In genomic region chr2:31065356-31065755, GRCh38 we compare ENCODE assay signal across 25 cellular contexts.
DNase-seq lines count a peak whose midpoint lies in the region; ATAC-seq, FAIRE-seq and TF ChIP-seq lines count a peak whose summit lies in the region.
"Had no signal": no experiment of that assay in that cellular context is flagged by ENCODE, and none has a peak within 500 bp of the region (broad histone marks: within the 10 kb centered on the region; RNA-seq: fewer than 3 reads in every experiment).

No MANE protein-coding gene starts in this region.

- no peak overlapping the region for H3K4me3 Mint-ChIP-seq in activated naive CD8-positive, alpha-beta T cell treated with anti-CD3 and anti-CD28 coated beads for 36 hours
- H3K4me3 Mint-ChIP-seq: CD14-positive monocyte; CD4-positive, alpha-beta memory T cell; CD4-positive, CD25-positive, alpha-beta regulatory T cell; CD8-positive, alpha-beta memory T cell had no signal

- intact Hi-C loops in kidney (cut with DNase I): no loop called here

- peaks cover 8 to 12% of the 10 kb centered on the region in 2 donors for H3K4me1 ChIP-seq in kidney (ENCODE audit: control insufficient read depth in 1 of 2, insufficient read depth in 1 of 2, low read depth in 1 of 2, low read length in 2 of 2)
- H3K4me1 ChIP-seq: BE2C had no signal

- no peaks in the 10 kb centered on the region for H3K27me3 Mint-ChIP-seq in activated naive CD8-positive, alpha-beta T cell treated with anti-CD3 and anti-CD28 coated beads for 36 hours
- H3K27me3 Mint-ChIP-seq: CD4-positive, CD25-positive, alpha-beta regulatory T cell had no signal

- H3K36me3 ChIP-seq in kidney (ENCODE audit: control insufficient read depth in 1 of 2, insufficient read depth in 2 of 2, low read length in 2 of 2): no peaks in the 10 kb centered on the region
- H3K36me3 ChIP-seq: BE2C had no signal

- H3K36me3 Mint-ChIP-seq in activated naive CD8-positive, alpha-beta T cell treated with anti-CD3 and anti-CD28 coated beads for 36 hours: no peaks in the 10 kb centered on the region
- H3K36me3 Mint-ChIP-seq: CD14-positive monocyte; CD4-positive, alpha-beta memory T cell; CD4-positive, CD25-positive, alpha-beta regulatory T cell; CD8-positive, alpha-beta memory T cell had no signal

- H3K9ac ChIP-seq in kidney (ENCODE audit: low read length in 2 of 2): no peak overlapping the region
- H3K9ac ChIP-seq: BLaER1 had no signal

- ATAC-seq in stimulated activated naive CD8-positive, alpha-beta T cell treated with anti-CD3 and anti-CD28 coated beads, Interleukin-15, Interleukin-2, amounts not matched to agents 100 U/mL and 50 U/mL, for 24 hours: no peak
- ATAC-seq in HG03196 (IDR thresholded peaks at IDR 0.05; ENCODE audit: unreplicated experiment): no peak

- no peak overlapping the region for H3K27ac ChIP-seq in kidney (ENCODE audit: low read depth in 2 of 2, low read length in 2 of 2)
- H3K27ac ChIP-seq: BLaER1 had no signal

- no peak for FAIRE-seq in kidney (lab: Jason Lieb, UNC)
- FAIRE-seq: A204.1, G401.6, GM12891 had no signal

- no peaks in the 10 kb centered on the region for H3K9me3 Mint-ChIP-seq in activated naive CD8-positive, alpha-beta T cell treated with anti-CD3 and anti-CD28 coated beads for 36 hours
- H3K9me3 Mint-ChIP-seq: CD8-positive, alpha-beta memory T cell had no signal

- TF ChIP-seq CTCF in kidney (IDR thresholded peaks at IDR 0.05; ENCODE audit: borderline replicate concordance, extremely low read depth, insufficient read depth): no peak

- H3K27ac Mint-ChIP-seq in activated naive CD8-positive, alpha-beta T cell treated with anti-CD3 and anti-CD28 coated beads for 36 hours: no peak overlapping the region
- H3K27ac Mint-ChIP-seq: CD14-positive monocyte; CD4-positive, alpha-beta memory T cell; CD4-positive, CD25-positive, alpha-beta regulatory T cell; CD8-positive, alpha-beta memory T cell had no signal

- H3K9me3 ChIP-seq in kidney (ENCODE audit: control insufficient read depth in 1 of 2, low read length in 2 of 2): no peaks in the 10 kb centered on the region
- H3K9me3 ChIP-seq: BE2C had no signal

- no peaks in the 10 kb centered on the region for H3K4me1 Mint-ChIP-seq in activated naive CD8-positive, alpha-beta T cell treated with anti-CD3 and anti-CD28 coated beads for 36 hours
- H3K4me1 Mint-ChIP-seq: CD14-positive monocyte; CD4-positive, alpha-beta memory T cell; CD4-positive, CD25-positive, alpha-beta regulatory T cell; CD8-positive, alpha-beta memory T cell had no signal

- DNase-seq in cerebellar cortex (ENCODE audit: low spot score) (peak; percentile 60), kidney (peak; percentile 36), mesenteric fat pad (ENCODE audit: low spot score) (peak; percentile 53)
- no peak for DNase-seq in activated naive CD8-positive, alpha-beta T cell treated with anti-CD3 and anti-CD28 coated beads for 36 hours
- no peak for DNase-seq in stimulated activated naive CD8-positive, alpha-beta T cell treated with anti-CD3 and anti-CD28 coated beads, Interleukin-15, Interleukin-2, amounts not matched to agents 100 U/mL and 50 U/mL, for 24 hours
- DNase-seq: 8988T; ACHN; BE2C; CD4-positive, alpha-beta memory T cell; CD4-positive, CD25-positive, alpha-beta regulatory T cell; CD8-positive, alpha-beta memory T cell; COR-L47; DMS 273 treated with DMSO at 0.1 percent for 48 hours; DMS153; DMS53; DMS79; DND-41; EL; GF-D8 had no signal

- H3K4me3 ChIP-seq in kidney (ENCODE audit: low read length in 2 of 2): no peak overlapping the region
- H3K4me3 ChIP-seq: BLaER1 had no signal

Comparison
In these comparisons a context has a peak if more than half of its experiments do, and no peak if none do; other contexts are left out.
1. DNase-seq: peak in cerebellar cortex (single experiment), kidney (single experiment) and mesenteric fat pad (single experiment); none in activated naive CD8-positive, alpha-beta T cell treated with anti-CD3 and anti-CD28 coated beads for 36 hours (single experiment) and stimulated activated naive CD8-positive, alpha-beta T cell treated with anti-CD3 and anti-CD28 coated beads, Interleukin-15, Interleukin-2, amounts not matched to agents 100 U/mL and 50 U/mL, for 24 hours (single experiment).